In genomic region chr1:27773732-27774445, GRCh38 we compare ENCODE assay signal across 8 cellular contexts. TPM values are rescaled to one million over a fixed set of nuclear protein-coding genes. Genes with fewer than 3 reads are reported as not detected.
DNase-seq lines count a peak whose midpoint lies in the region; ATAC-seq and TF ChIP-seq lines count a peak whose summit lies in the region.

No MANE protein-coding gene starts in this region.

- no peak for TF ChIP-seq POLR2A in gastroesophageal sphincter (IDR thresholded peaks at IDR 0.05)

- WGBS in gastroesophageal sphincter (ENCODE audit: low coverage in 1 of 2), 2 donors: 9 to 10% methylated on average over 7 of the region's 7 CpGs

- CTCF ChIA-PET in activated CD8-positive, alpha-beta T cell treated with anti-CD3 and anti-CD28 coated beads for 36 hours (lab: Charles Lee): interaction anchor here (0.9 to 2.4 kb wide), 6 partner anchors 14 to 167 kb away, joined by 3 to 18 read pairs (median 4); no protein-coding TSS in a partner anchor

- H3K9me3 Mint-ChIP-seq in activated CD8-positive, alpha-beta T cell treated with anti-CD3 and anti-CD28 coated beads for 36 hours: no peaks in the 10 kb centered on the region

- no peak overlapping the region for H2AFZ ChIP-seq in parathyroid adenoma

- no peak for ATAC-seq in activated CD8-positive, alpha-beta T cell treated with anti-CD3 and anti-CD28 coated beads for 36 hours
- no peak for ATAC-seq in gastroesophageal sphincter

- H3K4me3 ChIP-seq in gastroesophageal sphincter: peak overlapping the region; percentile 69 to 91
- peak overlapping the region; percentile 86 for H3K4me3 ChIP-seq in parathyroid adenoma (ENCODE audit: low read depth, low read length)

- no peak for TF ChIP-seq CTCF in activated CD8-positive, alpha-beta T cell treated with anti-CD3 and anti-CD28 coated beads for 36 hours (IDR thresholded peaks at IDR 0.05)
- TF ChIP-seq CTCF in gastroesophageal sphincter (IDR thresholded peaks at IDR 0.05) (no peak), parathyroid adenoma (IDR thresholded peaks at IDR 0.05) (no peak)

- intact Hi-C loops in activated CD8-positive, alpha-beta T cell treated with anti-CD3 and anti-CD28 coated beads for 36 hours (cut with micrococcal nuclease): no loop called here

- no peaks in the 10 kb centered on the region for H3K27me3 ChIP-seq in gastroesophageal sphincter
- H3K27me3 ChIP-seq in parathyroid adenoma (ENCODE audit: control insufficient read depth, insufficient read depth, low read length): no peaks in the 10 kb centered on the region

- no peaks in the 10 kb centered on the region for H3K27me3 Mint-ChIP-seq in activated CD8-positive, alpha-beta T cell treated with anti-CD3 and anti-CD28 coated beads for 36 hours

- TF ChIP-seq EP300 in gastroesophageal sphincter (IDR thresholded peaks at IDR 0.05): no peak

- peaks cover 0 to 23% of the 10 kb centered on the region in 2 donors for H3K36me3 ChIP-seq in gastroesophageal sphincter
- no peaks in the 10 kb centered on the region for H3K36me3 ChIP-seq in parathyroid adenoma (ENCODE audit: control insufficient read depth, insufficient read depth, low read length)

- H3K79me2 ChIP-seq in parathyroid adenoma: peaks cover 8% of the 10 kb centered on the region

- H3K36me3 Mint-ChIP-seq in activated CD8-positive, alpha-beta T cell treated with anti-CD3 and anti-CD28 coated beads for 36 hours (ENCODE audit: low read depth): peaks cover 4% of the 10 kb centered on the region

- POLR2A ChIA-PET in activated CD8-positive, alpha-beta T cell treated with anti-CD3 and anti-CD28 coated beads for 36 hours (lab: Charles Lee): interaction anchor here (1.0 to 1.5 kb wide), 3 partner anchors 18 to 315 kb away, joined by 3 to 10 read pairs (median 3); partner anchors contain the start of genes EYA3 and FAM76A

- H3K4me1 ChIP-seq in gastroesophageal sphincter: peaks cover 2 to 49% (median 10%) of the 10 kb centered on the region in 3 donors
- no peaks in the 10 kb centered on the region for H3K4me1 ChIP-seq in parathyroid adenoma

- DNase-seq in DMS79 treated with DMSO at 0.1 percent for 48 hours (lab: John Stamatoyannopoulos, UW) (peak; percentile 32), DMS79 (lab: John Stamatoyannopoulos, UW) (no peak), HT1080 (ENCODE audit: low read depth) (peak; percentile 23), NCI-H510A (lab: John Stamatoyannopoulos, UW) (no peak), NCI-H2107 (lab: John Stamatoyannopoulos, UW) (no peak)
- no peak for DNase-seq in activated CD8-positive, alpha-beta T cell treated with anti-CD3 and anti-CD28 coated beads for 36 hours

- H3K4me3 Mint-ChIP-seq in activated CD8-positive, alpha-beta T cell treated with anti-CD3 and anti-CD28 coated beads for 36 hours: peak overlapping the region; percentile 94

- H3K4me1 Mint-ChIP-seq in activated CD8-positive, alpha-beta T cell treated with anti-CD3 and anti-CD28 coated beads for 36 hours (ENCODE audit: low read depth): peaks cover 35% of the 10 kb centered on the region

- peak overlapping the region; percentile 95 for H3K27ac Mint-ChIP-seq in activated CD8-positive, alpha-beta T cell treated with anti-CD3 and anti-CD28 coated beads for 36 hours

- H3K9ac ChIP-seq in parathyroid adenoma: peak overlapping the region; percentile 78

- peak overlapping the region; percentile 91 for H3K4me2 ChIP-seq in parathyroid adenoma (ENCODE audit: low read length)

- H3K27ac ChIP-seq in gastroesophageal sphincter (peak overlapping the region; percentile 83 to 98 (median 96)), parathyroid adenoma (peak overlapping the region; percentile 91)

- H3K9me3 ChIP-seq in gastroesophageal sphincter (no peaks in the 10 kb centered on the region), parathyroid adenoma (ENCODE audit: control insufficient read depth, low read length) (no peaks in the 10 kb centered on the region)

RNA-seq across cellular contexts. Expression of gene STX12, which starts 0.9 kb away (rescaled TPM):
- total RNA-seq in HT1080 (2014; rRNA removed; shearing (Covaris generic)): 24.6 and 26.4 TPM in 2 replicates
- 25.9 and 34.2 TPM in 2 replicates for polyA plus RNA-seq in HT1080 (2015; cell fraction: cytosol; rRNA removed)
- polyA plus RNA-seq in HT1080 (2015; cell fraction: nucleus; rRNA removed): 36.9 and 41.1 TPM in 2 replicates
- 10 to 100 TPM; 19.4 to 22.1 TPM for total RNA-seq in activated CD8-positive, alpha-beta T cell treated with anti-CD3 and anti-CD28 coated beads for 36 hours
- total RNA-seq in gastroesophageal sphincter: 10 to 100 TPM; 50.6 to 76.9 (median 68.3) TPM

RNA-seq across cellular contexts. Expression of gene FAM76A, which starts 48.1 kb away (rescaled TPM):
- total RNA-seq in HT1080 (2014; rRNA removed; shearing (Covaris generic)): 7.4 and 13.2 TPM in 2 replicates
- polyA plus RNA-seq in HT1080 (2015; cell fraction: cytosol; rRNA removed): 3.4 and 3.7 TPM in 2 replicates
- 3.7 and 4.6 TPM in 2 replicates for polyA plus RNA-seq in HT1080 (2015; cell fraction: nucleus; rRNA removed)
- total RNA-seq in activated CD8-positive, alpha-beta T cell treated with anti-CD3 and anti-CD28 coated beads for 36 hours: 1 to 10 TPM; 6.9 to 7.9 TPM
- 10 to 100 TPM; 12.5 to 24.2 (median 16.6) TPM for total RNA-seq in gastroesophageal sphincter

RNA-seq across cellular contexts. Expression of gene PPP1R8, which starts 56.7 kb away (rescaled TPM):
- total RNA-seq in HT1080 (2014; rRNA removed; shearing (Covaris generic)): 80.1 and 81.5 TPM in 2 replicates
- 45.9 and 54.2 TPM in 2 replicates for polyA plus RNA-seq in HT1080 (2015; cell fraction: cytosol; rRNA removed)
- polyA plus RNA-seq in HT1080 (2015; cell fraction: nucleus; rRNA removed): 38.3 and 39.9 TPM in 2 replicates
- total RNA-seq in activated CD8-positive, alpha-beta T cell treated with anti-CD3 and anti-CD28 coated beads for 36 hours: 10 to 100 TPM; 50.2 to 54.4 TPM
- total RNA-seq in gastroesophageal sphincter: 10 to 100 TPM; 38.6 to 55.1 (median 41.0) TPM

Comparison
In these comparisons a context has a peak if more than half of its experiments do, and no peak if none do; other contexts are left out.
1. DNase-seq: peak in DMS79 treated with DMSO at 0.1 percent for 48 hours (single experiment) and HT1080 (single experiment); none in DMS79 (single experiment), activated CD8-positive, alpha-beta T cell treated with anti-CD3 and anti-CD28 coated beads for 36 hours (single experiment), NCI-H510A (single experiment) and NCI-H2107 (single experiment).